16 cellular contexts compared by ENCODE assay signal in genomic region chr16:81482329-81483063, GRCh38. TPM values are rescaled to one million over a fixed set of nuclear protein-coding genes. Genes with fewer than 3 reads are reported as not detected.
DNase-seq lines count a peak whose midpoint lies in the region; ATAC-seq, FAIRE-seq and TF ChIP-seq lines count a peak whose summit lies in the region.
"Had no signal": no experiment of that assay in that cellular context is flagged by ENCODE, and none has a peak within 500 bp of the region (broad histone marks: within the 10 kb centered on the region; RNA-seq: fewer than 3 reads in every experiment).

No MANE protein-coding gene starts in this region.

- H2BK15ac ChIP-seq in IMR-90 (ENCODE audit: low read depth, low read length) (no peak overlapping the region), H1 (ENCODE audit: low read length) (no peak overlapping the region)

- H2AK5ac ChIP-seq in IMR-90 (ENCODE audit: low read depth, low read length) = peak overlapping the region; percentile 36
- H2AK5ac ChIP-seq in H1 (ENCODE audit: low read depth, low read length) = no peak overlapping the region

- no peak for ATAC-seq in IMR-90 (ENCODE audit: low read depth)
- ATAC-seq: gastroesophageal sphincter had no signal

- H3K4me1 Mint-ChIP-seq in Caco-2 (ENCODE audit: low read depth, unreplicated experiment) = peaks cover 49% of the 10 kb centered on the region

- no peak for FAIRE-seq in H1 (lab: Jason Lieb, UNC)

- no peak overlapping the region for H4K91ac ChIP-seq in IMR-90 (ENCODE audit: insufficient read depth, low read depth, low read length)
- H4K91ac ChIP-seq in H1 (replicated peaks; ENCODE audit: insufficient read length, low read length) = peak overlapping the region; percentile 64

- peaks cover 4 to 96% of the 10 kb centered on the region in 2 experiments; a peak in 3 of 4 replicates for H3K79me2 ChIP-seq in H1 (ENCODE audit: control insufficient read depth in 1 of 2, insufficient read depth in 2 of 2, low read length in 2 of 2)
- peaks cover 67% of the 10 kb centered on the region for H3K79me2 ChIP-seq in parathyroid adenoma
- H3K79me2 ChIP-seq in MM.1S (ENCODE audit: low read length) = peaks cover 29% of the 10 kb centered on the region

- H2AK9ac ChIP-seq in IMR-90 (replicated peaks; ENCODE audit: low read depth, low read length, poor library complexity) = peak overlapping the region; percentile 75

- H3K79me1 ChIP-seq in IMR-90 (ENCODE audit: low read depth in 1 of 2, low read length in 2 of 2) = peaks cover 47 to 90% of the 10 kb centered on the region in 2 experiments
- H3K79me1 ChIP-seq in H1 (ENCODE audit: low read depth, low read length) = peaks cover 38% of the 10 kb centered on the region

- peaks cover 25% of the 10 kb centered on the region for H3K9me1 ChIP-seq in IMR-90 (ENCODE audit: insufficient read depth, low read length)

- H3K23me2 ChIP-seq in H1 (ENCODE audit: low read depth, low read length) = no peaks in the 10 kb centered on the region

- peak overlapping the region; percentile 39; the same call in 1 of the 2 replicates for H2BK12ac ChIP-seq in H1 (ENCODE audit: low read depth, low read length)

- H3K14ac ChIP-seq in IMR-90 (replicated peaks; ENCODE audit: low read depth, low read length) (no peak overlapping the region), H1 (ENCODE audit: insufficient read length) (no peak overlapping the region)

- H3K36me3 Mint-ChIP-seq in Caco-2 (ENCODE audit: insufficient read depth, unreplicated experiment) = peaks cover 13% of the 10 kb centered on the region

- no peak for TF ChIP-seq CTCF in Caco-2 (IDR thresholded peaks at IDR 0.05; ENCODE audit: insufficient read depth in 1 of 2, low read depth in 1 of 2, low read length in 1 of 2, severe bottlenecking in 1 of 2, unreplicated experiment in 1 of 2)
- TF ChIP-seq CTCF in IMR-90 (conservative IDR thresholded peaks at IDR 0.05; ENCODE audit: low read depth, low read length) = no peak
- no peak for TF ChIP-seq CTCF in H1 (IDR thresholded peaks at IDR 0.05; ENCODE audit: control extremely low read depth in 1 of 3, insufficient read depth in 1 of 3, low read depth in 1 of 3, low read length in 3 of 3)
- no peak for TF ChIP-seq CTCF in parathyroid adenoma (IDR thresholded peaks at IDR 0.05)
- TF ChIP-seq CTCF in MM.1S (IDR thresholded peaks at IDR 0.05; ENCODE audit: low read length) = no peak
- TF ChIP-seq CTCF in GM13977 (IDR thresholded peaks at IDR 0.05; ENCODE audit: extremely low read depth, insufficient read depth, missing control alignments) = no peak

- no peaks in the 10 kb centered on the region for H3K9me2 ChIP-seq in MM.1S (replicated peaks; ENCODE audit: insufficient read depth, low read length)

- H4K20me1 ChIP-seq in IMR-90 (ENCODE audit: insufficient read depth, low read length) (peaks cover 83% of the 10 kb centered on the region), H1 (replicated peaks in 1 of 2; ENCODE audit: control insufficient read depth in 1 of 2, insufficient read depth in 2 of 2, low read length in 2 of 2) (peaks cover 33 to 43% of the 10 kb centered on the region in 2 experiments), MM.1S (ENCODE audit: insufficient read depth, low read length) (no peaks in the 10 kb centered on the region)

- no peaks in the 10 kb centered on the region for H3F3A ChIP-seq in MM.1S (ENCODE audit: insufficient read depth, low read length)

- in situ Hi-C loops in IMR-90 (cut with MboI; ENCODE audit: low sequenced_read_pairs) = no loop called here
- in situ Hi-C loops in GM13977 (cut with MboI; ENCODE audit: low pct_unique_long_range_greater_than_20kb, low sequenced_read_pairs, unreplicated experiment) = no loop called here

- dilution Hi-C loops in IMR-90 (cut with HindIII; ENCODE audit: low sequenced_read_pairs, unreplicated experiment) = no loop called here

- H3K27me3 ChIP-seq in Caco-2 (replicated peaks; ENCODE audit: control insufficient read depth, insufficient read depth, low read length) (no peaks in the 10 kb centered on the region), IMR-90 (ENCODE audit: control insufficient read depth, insufficient read depth, low read length) (no peaks in the 10 kb centered on the region), H1 (replicated peaks in 1 of 4; ENCODE audit: control insufficient read depth in 3 of 4, extremely low read depth in 1 of 4, insufficient read depth in 3 of 4, low read length in 3 of 4) (no peaks in the 10 kb centered on the region), parathyroid adenoma (ENCODE audit: control insufficient read depth, insufficient read depth, low read length) (no peaks in the 10 kb centered on the region), MM.1S (replicated peaks; ENCODE audit: insufficient read depth, low read length) (no peaks in the 10 kb centered on the region)
- H3K27me3 ChIP-seq: brain microvascular endothelial cell, gastroesophageal sphincter, thyroid gland had no signal

- no peak overlapping the region for H3K27ac ChIP-seq in IMR-90 (ENCODE audit: insufficient read depth, low read length)
- H3K27ac ChIP-seq in H1 (ENCODE audit: low read depth, low read length) = 0 out of 2 replicates have a peak overlapping the region, but pooled peaks have one; percentile 15
- peak overlapping the region; percentile 29 for H3K27ac ChIP-seq in parathyroid adenoma
- H3K27ac ChIP-seq in MM.1S (ENCODE audit: low read length) = no peak overlapping the region
- H3K27ac ChIP-seq: thyroid gland had no signal

- H4K8ac ChIP-seq in IMR-90 (ENCODE audit: low read depth in 2 of 2, low read length in 2 of 2) (no peak overlapping the region), H1 (ENCODE audit: extremely low read depth, insufficient read depth, low read length) (no peak overlapping the region; the same call in none of the 2 replicates)

- H3K4me1 ChIP-seq in Caco-2 (peaks cover 63% of the 10 kb centered on the region), IMR-90 (ENCODE audit: control insufficient read depth, insufficient read depth, low read length) (peaks cover 27% of the 10 kb centered on the region), H1 (replicated peaks in 1 of 4; ENCODE audit: control insufficient read depth in 3 of 4, insufficient read depth in 4 of 4, low read length in 3 of 4) (peaks cover 4 to 29% (median 7%) of the 10 kb centered on the region in 4 experiments), parathyroid adenoma (no peaks in the 10 kb centered on the region), MM.1S (ENCODE audit: low read length) (no peaks in the 10 kb centered on the region)

- H3K4me3 Mint-ChIP-seq in Caco-2 (ENCODE audit: unreplicated experiment) = no peak overlapping the region
- H3K4me3 Mint-ChIP-seq: activated T-helper 1 cell treated with anti-CD3 and anti-CD28 coated beads, Interleukin-12 subunit alpha, Interleukin-12 subunit beta, Interleukin-2, Interleukin-4 antibody, amounts not matched to agents 30 ng/mL and 10 ng/mL and 1 ng/mL, durations not matched to agents 14 hours and 24 hours and 36 hours had no signal

- intact Hi-C loops in Caco-2 (cut with micrococcal nuclease; ENCODE audit: unreplicated experiment) = loop anchor here (5.0 kb wide), 1 partner anchor 35 kb away; no protein-coding TSS in a partner anchor
- intact Hi-C loops in IMR-90 (cut with micrococcal nuclease) = no loop called here

- no TSS peak for BruUV-seq in Caco-2 (replicated peaks; lab: Mats Ljungman, UMichigan)
- no TSS peak for BruUV-seq in IMR-90 (replicated peaks; lab: Mats Ljungman, UMichigan)

- H3K9me3 Mint-ChIP-seq in Caco-2 (ENCODE audit: unreplicated experiment) = no peaks in the 10 kb centered on the region
- H3K9me3 Mint-ChIP-seq: activated T-helper 1 cell treated with anti-CD3 and anti-CD28 coated beads, Interleukin-12 subunit alpha, Interleukin-12 subunit beta, Interleukin-2, Interleukin-4 antibody, amounts not matched to agents 30 ng/mL and 10 ng/mL and 1 ng/mL, durations not matched to agents 14 hours and 24 hours and 36 hours had no signal

- no peaks in the 10 kb centered on the region for H3K27me3 Mint-ChIP-seq in Caco-2 (ENCODE audit: insufficient read depth, unreplicated experiment)

- no peak overlapping the region for H3K4me2 ChIP-seq in IMR-90 (ENCODE audit: low read depth, low read length)
- no peak overlapping the region; a peak in 1 of 4 replicates for H3K4me2 ChIP-seq in H1 (ENCODE audit: insufficient read depth in 1 of 2, low read depth in 2 of 2, low read length in 2 of 2)
- no peak overlapping the region for H3K4me2 ChIP-seq in parathyroid adenoma (ENCODE audit: low read length)
- no peak overlapping the region for H3K4me2 ChIP-seq in MM.1S (ENCODE audit: low read depth, low read length)
- H3K4me2 ChIP-seq: smooth muscle cell had no signal

- H2BK120ac ChIP-seq in IMR-90 (ENCODE audit: low read depth, low read length) = no peak overlapping the region
- no peak overlapping the region for H2BK120ac ChIP-seq in H1 (replicated peaks; ENCODE audit: low read depth, low read length)

- TF ChIP-seq POLR2A in IMR-90 (IDR thresholded peaks at IDR 0.05; ENCODE audit: low read depth, low read length) = no peak
- TF ChIP-seq POLR2A in H1 (IDR thresholded peaks at IDR 0.05; ENCODE audit: control extremely low read depth in 1 of 2, low read depth in 2 of 2, low read length in 2 of 2) = no peak

- H3K9me3 ChIP-seq in Caco-2 (no peaks in the 10 kb centered on the region), IMR-90 (ENCODE audit: control insufficient read depth, insufficient read depth, low read length) (no peaks in the 10 kb centered on the region), H1 (ENCODE audit: insufficient read depth in 2 of 2, low read depth in 1 of 2, low read length in 1 of 2) (no peaks in the 10 kb centered on the region), parathyroid adenoma (ENCODE audit: control insufficient read depth, low read length) (no peaks in the 10 kb centered on the region), MM.1S (replicated peaks; ENCODE audit: insufficient read depth, low read length) (no peaks in the 10 kb centered on the region)
- H3K9me3 ChIP-seq: gastroesophageal sphincter, thyroid gland had no signal

- H2AFZ ChIP-seq in IMR-90 (replicated peaks; ENCODE audit: low read length, poor library complexity) (no peak overlapping the region), H1 (ENCODE audit: low read length) (no peak overlapping the region), parathyroid adenoma (no peak overlapping the region), MM.1S (ENCODE audit: low read length) (no peak overlapping the region)

- no peak overlapping the region for H3K18ac ChIP-seq in IMR-90 (ENCODE audit: low read depth, low read length)
- no peak overlapping the region; the same call in 1 of the 2 replicates for H3K18ac ChIP-seq in H1 (ENCODE audit: extremely low read depth, low read length)

- no peak for DNase-seq in Caco-2
- DNase-seq in IMR-90 = no peak
- no peak for DNase-seq in H1 (ENCODE audit: low read depth in 1 of 2, low spot score in 2 of 2)
- no peak for DNase-seq in COR-L47 (lab: John Stamatoyannopoulos, UW)
- DNase-seq in MM.1S = no peak
- DNase-seq in T-helper 9 cell = no peak
- no peak for DNase-seq in GM13977 (ENCODE audit: low spot score)
- DNase-seq: activated CD4-positive, alpha-beta T cell treated with anti-CD3 and anti-CD28 coated beads for 4 hours; brain microvascular endothelial cell; kidney glomerular epithelial cell; NK-92 treated with Interleukin-12 subunit alpha and Interleukin-12 subunit beta, amount 100 ng/mL, for 24 hours had no signal

- H4K5ac ChIP-seq in IMR-90 (ENCODE audit: low read depth, low read length) = no peak overlapping the region
- no peak overlapping the region for H4K5ac ChIP-seq in H1 (ENCODE audit: insufficient read length, low read depth, low read length)

- H3K9ac ChIP-seq in IMR-90 (ENCODE audit: low read depth, low read length) (no peak overlapping the region), H1 (replicated peaks in 1 of 4; ENCODE audit: extremely low read depth in 1 of 4, low read depth in 3 of 4, low read length in 3 of 4) (no peak overlapping the region), parathyroid adenoma (no peak overlapping the region), MM.1S (ENCODE audit: low read length) (no peak overlapping the region)

- no peak overlapping the region for H3K23ac ChIP-seq in IMR-90 (ENCODE audit: low read depth, low read length)
- H3K23ac ChIP-seq in H1 (ENCODE audit: insufficient read length) = peak overlapping the region; percentile 33

- H2BK5ac ChIP-seq in IMR-90 (ENCODE audit: low read depth, low read length, poor library complexity, severe bottlenecking) (no peak overlapping the region), H1 (ENCODE audit: low read depth, low read length) (peak overlapping the region; percentile 90)

- H3K27ac Mint-ChIP-seq in Caco-2 (ENCODE audit: unreplicated experiment) = peak overlapping the region; percentile 43
- H3K27ac Mint-ChIP-seq: activated T-helper 1 cell treated with anti-CD3 and anti-CD28 coated beads, Interleukin-12 subunit alpha, Interleukin-12 subunit beta, Interleukin-2, Interleukin-4 antibody, amounts not matched to agents 30 ng/mL and 10 ng/mL and 1 ng/mL, durations not matched to agents 14 hours and 24 hours and 36 hours had no signal

- H3K4ac ChIP-seq in IMR-90 (ENCODE audit: low read depth, low read length) (no peak overlapping the region), H1 (replicated peaks; ENCODE audit: insufficient read length, low read depth, low read length) (peak overlapping the region; percentile 51)

- 100% methylated on average over 3 of the region's 15 CpGs; no CpG with 5 or more reads in 1 of the 2 experiments for WGBS in IMR-90 (ENCODE audit: extremely low coverage in 2 of 2, insufficient read length in 1 of 2), 2 experiments
- WGBS in H1 (ENCODE audit: extremely low coverage in 1 of 2, insufficient coverage in 1 of 2, insufficient read length in 1 of 2, insufficient replicate concordance in 2 of 2, low coverage in 1 of 2, low lambda C conversion rate in 2 of 2, missing lambda C conversion rate in 1 of 2), 2 experiments = 93% methylated on average over 15 of the region's 15 CpGs; no CpG with 5 or more reads in 1 of the 2 experiments

- no peak overlapping the region for H2BK20ac ChIP-seq in IMR-90 (ENCODE audit: low read depth, low read length)
- H2BK20ac ChIP-seq in H1 (ENCODE audit: low read length) = no peak overlapping the region

- no peak for TF ChIP-seq EP300 in H1 (IDR thresholded peaks at IDR 0.05; ENCODE audit: borderline replicate concordance in 1 of 2, low read depth in 2 of 2, low read length in 2 of 2)

- H3K4me3 ChIP-seq in Caco-2 (ENCODE audit: low read depth, low read length) (no peak overlapping the region), IMR-90 (ENCODE audit: insufficient read depth, low read depth, low read length) (no peak overlapping the region), H1 (ENCODE audit: extremely low read depth in 1 of 4, insufficient read depth in 2 of 4, low read depth in 3 of 4, low read length in 4 of 4) (no peak overlapping the region), parathyroid adenoma (ENCODE audit: low read depth, low read length) (no peak overlapping the region), MM.1S (ENCODE audit: low read length) (no peak overlapping the region)
- H3K4me3 ChIP-seq: gastroesophageal sphincter, smooth muscle cell, thyroid gland had no signal

- CTCF ChIA-PET in Caco-2 (lab: Charles Lee) (no interaction called here), IMR-90 (lab: Yijun Ruan, JAX) (no interaction called here), H1 (lab: Charles Lee; ENCODE audit: partially characterized antibody) (interaction anchor here (0.6 to 1.5 kb wide), 4 partner anchors 8 to 57 kb away, joined by 3 to 5 read pairs (median 3); no protein-coding TSS in a partner anchor)

- peaks cover 3% of the 10 kb centered on the region; the same call in 1 of the 2 replicates for H3K36me3 ChIP-seq in Caco-2 (ENCODE audit: control insufficient read depth, insufficient read depth, low read length)
- H3K36me3 ChIP-seq in IMR-90 (ENCODE audit: control insufficient read depth, insufficient read depth, low read length) = no peaks in the 10 kb centered on the region
- H3K36me3 ChIP-seq in H1 (ENCODE audit: control insufficient read depth in 2 of 4, insufficient read depth in 4 of 4, low read length in 3 of 4) = no peaks in the 10 kb centered on the region
- H3K36me3 ChIP-seq in parathyroid adenoma (ENCODE audit: control insufficient read depth, insufficient read depth, low read length) = no peaks in the 10 kb centered on the region
- no peaks in the 10 kb centered on the region for H3K36me3 ChIP-seq in MM.1S (replicated peaks; ENCODE audit: insufficient read depth, low read length)
- H3K36me3 ChIP-seq: brain microvascular endothelial cell, gastroesophageal sphincter, thyroid gland had no signal

- H3K56ac ChIP-seq in IMR-90 (ENCODE audit: extremely low read depth, insufficient read depth, low read length) (no peak overlapping the region), H1 (replicated peaks; ENCODE audit: insufficient read length, low read depth, low read length) (no peak overlapping the region)

- TF ChIP-seq RAD21 in IMR-90 (IDR thresholded peaks at IDR 0.05; ENCODE audit: low read length) = no peak
- no peak for TF ChIP-seq RAD21 in H1 (IDR thresholded peaks at IDR 0.05 in 1 of 2, conservative IDR thresholded peaks at IDR 0.05 in 1 of 2; ENCODE audit: low read depth in 2 of 2, low read length in 2 of 2)

- POLR2A ChIA-PET in Caco-2 (lab: Charles Lee) = no interaction called here
- POLR2A ChIA-PET in IMR-90 (lab: Charles Lee; ENCODE audit: unreplicated experiment) = no interaction called here
- POLR2A ChIA-PET in H1 (lab: Charles Lee; ENCODE audit: partially characterized antibody) = interaction anchor here (1.3 to 1.5 kb wide), 3 partner anchors 9 to 32 kb away, joined by 3 to 5 read pairs (median 5); no protein-coding TSS in a partner anchor

RNA-seq across cellular contexts. Expression of gene CMIP, which starts 37.9 kb away (rescaled TPM):
- 63.7 and 68.0 TPM in 2 replicates for total RNA-seq in Caco-2 (2022)
- 3.2 and 3.9 TPM in 2 replicates for total RNA-seq in IMR-90 (2012; rRNA removed)
- polyA plus RNA-seq in IMR-90 (2012; rRNA removed) = 10.2 and 11.6 TPM in 2 replicates
- polyA plus RNA-seq in IMR-90 (2012; cell fraction: cytosol; rRNA removed) = 9.7 and 13.7 TPM in 2 replicates
- 12.7 and 18.3 TPM in 2 replicates for polyA plus RNA-seq in IMR-90 (2012; cell fraction: nucleus; rRNA removed; ENCODE audit: low replicate concordance)
- total RNA-seq in H1 (2021; fragmentation: NEBNext Ultra II Directional; extraction: Animal tissue kit (Norgen Biotek cat#: 25700)) = 53.2 and 62.0 TPM in 2 replicates
- 7.9 and 21.2 TPM in 2 replicates for polyA plus RNA-seq in H1 (2011; rRNA removed)
- 7.9 TPM for polyA plus RNA-seq in H1 (2011; cell fraction: cytosol; rRNA removed)
- polyA plus RNA-seq in H1 (2011; cell fraction: nucleus; rRNA removed) = 27.3 TPM
- 44.6 to 50.3 TPM (median 45.5 TPM) in 4 replicates for polyA plus RNA-seq in H1 (2012, experiment 1 of 2)
- 28.6 TPM for polyA plus RNA-seq in H1 (2012, experiment 2 of 2)
- polyA plus RNA-seq in H1 (2013, experiment 1 of 2) = 36.4 TPM
- polyA plus RNA-seq in H1 (2013, experiment 2 of 2) = 34.4 TPM
- 20.8 and 26.6 TPM in 2 replicates for polyA minus RNA-seq in H1 (2011; rRNA and poly(A)+ RNA removed)
- polyA minus RNA-seq in H1 (2011; cell fraction: cytosol; rRNA and poly(A)+ RNA removed) = 35.2 TPM
- polyA minus RNA-seq in H1 (2011; cell fraction: nucleus; rRNA and poly(A)+ RNA removed) = 37.7 TPM

Comparison
In these comparisons a context has a peak if more than half of its experiments do, and no peak if none do; other contexts are left out.
1. H3K27ac ChIP-seq: peak in H1 (single experiment) and parathyroid adenoma (single experiment); none in IMR-90 (single experiment) and MM.1S (single experiment).
2. RNA of gene CMIP, which starts 37.9 kb away (total RNA-seq): 63.7 to 68.0 TPM in Caco-2 and 53.2 to 62.0 TPM in H1; 3.2 to 3.9 TPM in IMR-90; every median in the first group is over 10 times any median in the second.